8 cellular contexts compared by ENCODE assay signal in the genomic region with DNA sequence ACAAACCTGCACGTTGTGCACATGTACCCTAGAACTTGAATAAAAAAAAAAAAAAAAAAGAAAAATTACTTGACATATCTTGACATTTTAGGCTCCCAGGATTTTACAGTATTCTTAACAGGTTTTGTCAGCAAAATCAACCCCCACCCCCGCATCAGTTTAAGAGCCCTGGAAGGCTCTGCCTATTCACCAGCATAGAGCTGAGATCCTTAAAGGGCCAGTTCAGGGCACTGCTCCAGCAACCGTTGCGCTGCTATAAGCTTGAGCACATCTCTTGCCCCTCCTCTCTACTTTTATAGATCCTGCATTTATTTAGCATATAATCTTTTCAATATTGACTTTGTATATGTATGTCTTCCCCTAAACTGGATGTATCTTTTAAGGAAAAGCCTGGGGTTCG. TPM values are rescaled to one million over a fixed set of nuclear protein-coding genes. Genes with fewer than 3 reads are reported as not detected.
DNase-seq lines count a peak whose midpoint lies in the region; ATAC-seq and TF ChIP-seq lines count a peak whose summit lies in the region.

No MANE protein-coding gene starts in this region.

- H3K9me3 Mint-ChIP-seq in CD4-positive, CD25-positive, alpha-beta regulatory T cell, result peaks cover 0 to 2% (median 0%) of the 10 kb centered on the region in 7 donors
- H3K9me3 Mint-ChIP-seq in GM23338, result no peaks in the 10 kb centered on the region; the same call in 2 of the 3 replicates
- H3K9me3 Mint-ChIP-seq in naive thymus-derived CD4-positive, alpha-beta T cell, result no peaks in the 10 kb centered on the region

- H3K9ac ChIP-seq in fibroblast of lung (ENCODE audit: insufficient read depth, low read length), result peak overlapping the region; percentile 86

- H3K4me2 ChIP-seq in GM23338 (peak overlapping the region; percentile 98), fibroblast of lung (ENCODE audit: extremely low read depth, insufficient read depth, low read length) (peak overlapping the region; percentile 94)

- H4K20me1 ChIP-seq in GM23338 (replicated peaks; ENCODE audit: insufficient read depth), result peaks cover 34% of the 10 kb centered on the region
- peaks cover 2% of the 10 kb centered on the region for H4K20me1 ChIP-seq in fibroblast of lung (ENCODE audit: control insufficient read depth, extremely low read depth, insufficient read depth, low read length)

- peak overlapping the region; percentile 97 to 99 (median 98) for H3K27ac Mint-ChIP-seq in CD4-positive, CD25-positive, alpha-beta regulatory T cell
- H3K27ac Mint-ChIP-seq in GM23338, result peak overlapping the region; percentile 96
- peak overlapping the region; percentile 87 to 98 (median 97) for H3K27ac Mint-ChIP-seq in naive thymus-derived CD4-positive, alpha-beta T cell

- intact Hi-C loops in naive thymus-derived CD4-positive, alpha-beta T cell (cut with micrococcal nuclease), result loop anchor here (5.0 kb wide), 2 partner anchors 34 to 46 kb away; partner anchors contain the start of genes SIDT2 (in 1 of the 2) and SIK3 (in 1 of the 2)
- intact Hi-C loops in thyroid gland (cut with DNase I), result loop anchor here (10.0 kb wide), 1 partner anchor 81 kb away; no protein-coding TSS in a partner anchor

- H2AFZ ChIP-seq in GM23338, result peak overlapping the region; percentile 96
- H2AFZ ChIP-seq in fibroblast of lung (ENCODE audit: low read length), result peak overlapping the region; percentile 100

- DNase-seq in CD4-positive, CD25-positive, alpha-beta regulatory T cell, result peak in 1 of 3 donors; percentile 57
- peak; percentile 72 for DNase-seq in GM23338 (ENCODE audit: low spot score)
- DNase-seq in NCI-H2227 treated with DMSO at 0.1 percent for 48 hours (lab: John Stamatoyannopoulos, UW), result peak; percentile 52
- DNase-seq in activated T-cell treated with anti-CD3 and anti-CD28 coated beads for 24 hours (ENCODE audit: low read depth), result peak; percentile 11
- DNase-seq in fibroblast of lung (ENCODE audit: low read depth in 2 of 2), result peak; percentile 59 to 65
- peak in 4 of 9 donors; percentile 13 to 27 (median 24) for DNase-seq in naive thymus-derived CD4-positive, alpha-beta T cell
- peak; percentile 75 to 79 for DNase-seq in thyroid gland

- peak overlapping the region; percentile 91 to 100 (median 98) for H3K4me3 Mint-ChIP-seq in CD4-positive, CD25-positive, alpha-beta regulatory T cell
- peak overlapping the region; percentile 97 for H3K4me3 Mint-ChIP-seq in GM23338
- peak overlapping the region; percentile 88 to 99 (median 95) for H3K4me3 Mint-ChIP-seq in naive thymus-derived CD4-positive, alpha-beta T cell

- peaks cover 3% of the 10 kb centered on the region for H3K36me3 Mint-ChIP-seq in CD4-positive, CD25-positive, alpha-beta regulatory T cell
- H3K36me3 Mint-ChIP-seq in GM23338 (ENCODE audit: low read depth), result peaks cover 37% of the 10 kb centered on the region
- H3K36me3 Mint-ChIP-seq in naive thymus-derived CD4-positive, alpha-beta T cell, result peaks cover 4 to 8% (median 5%) of the 10 kb centered on the region in 5 donors

- H3F3A ChIP-seq in GM23338 (replicated peaks; ENCODE audit: low read depth), result peaks cover 11% of the 10 kb centered on the region; the same call in 1 of the 2 replicates

- peaks cover 2% of the 10 kb centered on the region for H3K27me3 ChIP-seq in CD4-positive, CD25-positive, alpha-beta regulatory T cell (ENCODE audit: control insufficient read depth, insufficient read depth, low read length)
- H3K27me3 ChIP-seq in GM23338 (ENCODE audit: insufficient read depth), result no peaks in the 10 kb centered on the region
- H3K27me3 ChIP-seq in fibroblast of lung (ENCODE audit: control insufficient read depth, insufficient read depth, low read length), result no peaks in the 10 kb centered on the region
- H3K27me3 ChIP-seq in naive thymus-derived CD4-positive, alpha-beta T cell (ENCODE audit: control insufficient read depth in 2 of 2, insufficient read depth in 2 of 2, low read length in 2 of 2), result no peaks in the 10 kb centered on the region
- H3K27me3 ChIP-seq in thyroid gland, result no peaks in the 10 kb centered on the region

- H3K4me1 ChIP-seq in CD4-positive, CD25-positive, alpha-beta regulatory T cell (ENCODE audit: control insufficient read depth, insufficient read depth, low read length, poor library complexity, severe bottlenecking), result peaks cover 34% of the 10 kb centered on the region
- peaks cover 17% of the 10 kb centered on the region for H3K4me1 ChIP-seq in GM23338 (ENCODE audit: insufficient read depth)
- peaks cover 7% of the 10 kb centered on the region for H3K4me1 ChIP-seq in fibroblast of lung (ENCODE audit: control insufficient read depth, extremely low read depth, insufficient read depth, low read length)
- H3K4me1 ChIP-seq in naive thymus-derived CD4-positive, alpha-beta T cell (ENCODE audit: control insufficient read depth in 2 of 2, insufficient read depth in 2 of 2, low read length in 2 of 2), result peaks cover 6 to 10% of the 10 kb centered on the region in 2 donors
- H3K4me1 ChIP-seq in thyroid gland, result peaks cover 15 to 24% of the 10 kb centered on the region in 2 donors

- H3K9me2 ChIP-seq in GM23338 (ENCODE audit: insufficient read depth), result no peaks in the 10 kb centered on the region

- CTCF ChIA-PET in naive thymus-derived CD4-positive, alpha-beta T cell (lab: Charles Lee), result no interaction called here

- WGBS in thyroid gland, 2 donors, result 7 to 8% methylated on average over 5 of the region's 5 CpGs

- H3K4me1 Mint-ChIP-seq in CD4-positive, CD25-positive, alpha-beta regulatory T cell, result peaks cover 17 to 46% (median 31%) of the 10 kb centered on the region in 4 donors
- H3K4me1 Mint-ChIP-seq in GM23338, result peaks cover 28% of the 10 kb centered on the region
- peaks cover 27 to 51% (median 43%) of the 10 kb centered on the region in 7 donors for H3K4me1 Mint-ChIP-seq in naive thymus-derived CD4-positive, alpha-beta T cell

- H3K79me2 ChIP-seq in GM23338 (replicated peaks; ENCODE audit: insufficient read depth) (peaks cover 39% of the 10 kb centered on the region), fibroblast of lung (ENCODE audit: control insufficient read depth, insufficient read depth, low read length) (peaks cover 41% of the 10 kb centered on the region)

- peak overlapping the region; percentile 90 for H3K4me3 ChIP-seq in CD4-positive, CD25-positive, alpha-beta regulatory T cell (ENCODE audit: low read depth, low read length)
- peak overlapping the region; percentile 100 for H3K4me3 ChIP-seq in GM23338
- peak overlapping the region; percentile 83 to 99 (median 96) for H3K4me3 ChIP-seq in fibroblast of lung (replicated peaks in 1 of 4; ENCODE audit: control extremely low read depth in 1 of 4, insufficient read depth in 1 of 4, low read depth in 3 of 4, low read length in 4 of 4)
- H3K4me3 ChIP-seq in naive thymus-derived CD4-positive, alpha-beta T cell (ENCODE audit: low read length), result peak overlapping the region; percentile 89
- H3K4me3 ChIP-seq in thyroid gland (replicated peaks in 1 of 3), result peak overlapping the region; percentile 69 to 91 (median 90)

- no peaks in the 10 kb centered on the region for H3K9me3 ChIP-seq in CD4-positive, CD25-positive, alpha-beta regulatory T cell (ENCODE audit: control insufficient read depth in 2 of 2, low read length in 2 of 2)
- H3K9me3 ChIP-seq in fibroblast of lung (ENCODE audit: control insufficient read depth, insufficient read depth, low read depth, low read length), result no peaks in the 10 kb centered on the region
- no peaks in the 10 kb centered on the region for H3K9me3 ChIP-seq in naive thymus-derived CD4-positive, alpha-beta T cell (ENCODE audit: control insufficient read depth in 2 of 3, low read length in 3 of 3)
- no peaks in the 10 kb centered on the region for H3K9me3 ChIP-seq in thyroid gland

- no peak for TF ChIP-seq POLR2A in thyroid gland (IDR thresholded peaks at IDR 0.05)

- TF ChIP-seq CTCF in GM23338 (conservative IDR thresholded peaks at IDR 0.05; ENCODE audit: low read depth in 2 of 2), result no peak
- no peak for TF ChIP-seq CTCF in fibroblast of lung (conservative IDR thresholded peaks at IDR 0.05 in 1 of 2, IDR thresholded peaks at IDR 0.05 in 1 of 2; ENCODE audit: low read depth in 1 of 2, low read length in 2 of 2)
- TF ChIP-seq CTCF in thyroid gland (IDR thresholded peaks at IDR 0.05), result no peak

- peaks cover 39% of the 10 kb centered on the region for H3K27me3 Mint-ChIP-seq in CD4-positive, CD25-positive, alpha-beta regulatory T cell
- H3K27me3 Mint-ChIP-seq in GM23338 (ENCODE audit: insufficient read depth, low read depth, poor library complexity), result peaks cover 17% of the 10 kb centered on the region
- H3K27me3 Mint-ChIP-seq in naive thymus-derived CD4-positive, alpha-beta T cell, result peaks cover 11 to 24% (median 12%) of the 10 kb centered on the region in 5 donors

- peaks cover 8% of the 10 kb centered on the region for H3K36me3 ChIP-seq in CD4-positive, CD25-positive, alpha-beta regulatory T cell (ENCODE audit: control insufficient read depth, insufficient read depth, low read length)
- peaks cover 13% of the 10 kb centered on the region for H3K36me3 ChIP-seq in GM23338 (ENCODE audit: insufficient read depth)
- H3K36me3 ChIP-seq in fibroblast of lung (ENCODE audit: control insufficient read depth, insufficient read depth, low read length), result peaks cover 3% of the 10 kb centered on the region
- peaks cover 0 to 10% (median 0%) of the 10 kb centered on the region in 3 experiments for H3K36me3 ChIP-seq in naive thymus-derived CD4-positive, alpha-beta T cell (ENCODE audit: control insufficient read depth in 2 of 3, insufficient read depth in 3 of 3, low read length in 3 of 3)
- no peaks in the 10 kb centered on the region for H3K36me3 ChIP-seq in thyroid gland

- ATAC-seq in CD4-positive, CD25-positive, alpha-beta regulatory T cell (ENCODE audit: low read depth in 2 of 2), result peak in 1 of 2 donors; percentile 33
- ATAC-seq in GM23338 (peak; percentile 56), HG03135 (IDR thresholded peaks at IDR 0.05; ENCODE audit: unreplicated experiment) (no peak)
- peak; percentile 36 for ATAC-seq in naive thymus-derived CD4-positive, alpha-beta T cell

- peak overlapping the region; percentile 83 for H3K27ac ChIP-seq in CD4-positive, CD25-positive, alpha-beta regulatory T cell (ENCODE audit: insufficient read depth, low read length, poor library complexity, severe bottlenecking)
- H3K27ac ChIP-seq in GM23338 (ENCODE audit: low read depth) (peak overlapping the region; percentile 95), fibroblast of lung (ENCODE audit: insufficient read depth, low read length) (peak overlapping the region; percentile 98), thyroid gland (peak overlapping the region; percentile 79 to 88 (median 86))
- H3K27ac ChIP-seq in naive thymus-derived CD4-positive, alpha-beta T cell (ENCODE audit: low read depth, low read length), result peak overlapping the region; percentile 85

- POLR2A ChIA-PET in naive thymus-derived CD4-positive, alpha-beta T cell (lab: Charles Lee), result interaction anchor here (1.3 to 3.2 kb wide), 5 partner anchors 29 to 356 kb away, joined by 5 to 42 read pairs (median 10); partner anchors contain the start of genes CEP164, PCSK7, SIDT2 and ZPR1

RNA-seq across cellular contexts. Expression of gene PAFAH1B2, which starts 0.7 kb away (rescaled TPM):
- total RNA-seq in CD4-positive, CD25-positive, alpha-beta regulatory T cell, result 43.3 TPM
- 10 to 100 TPM; 15.0 to 24.1 (median 16.9) TPM for polyA plus RNA-seq in CD4-positive, CD25-positive, alpha-beta regulatory T cell
- total RNA-seq in GM23338 (2014; rRNA removed; shearing (Covaris generic)), result 143 and 148 TPM in 2 replicates
- polyA plus RNA-seq in GM23338 (2016; fragmentation: Nextera tagmentation; extraction: Ambion mirVana) (74.1 and 87.5 TPM in 2 replicates), fibroblast of lung (56.2 and 70.8 TPM in 2 replicates)
- total RNA-seq in fibroblast of lung (110 and 112 TPM in 2 replicates), thyroid gland (100 to 1,000 TPM; 107 to 128 (median 118) TPM)
- 48.6 and 52.1 TPM in 2 replicates for polyA plus RNA-seq in fibroblast of lung (2012)
- 118 and 133 TPM in 2 replicates for polyA minus RNA-seq in fibroblast of lung (ENCODE audit: low replicate concordance)
- 10 to 100 TPM; 48.9 to 62.0 (median 55.8) TPM for total RNA-seq in naive thymus-derived CD4-positive, alpha-beta T cell
- 10 to 100 TPM; 13.6 to 18.2 TPM for polyA plus RNA-seq in naive thymus-derived CD4-positive, alpha-beta T cell

RNA-seq across cellular contexts. Expression of gene SIDT2, which starts 35.2 kb away (rescaled TPM):
- 129 TPM for total RNA-seq in CD4-positive, CD25-positive, alpha-beta regulatory T cell
- polyA plus RNA-seq in CD4-positive, CD25-positive, alpha-beta regulatory T cell, result 1 to 10 TPM; 2.5 to 5.9 (median 4.6) TPM
- total RNA-seq in GM23338 (2014; rRNA removed; shearing (Covaris generic)), result 11.3 and 12.1 TPM in 2 replicates
- polyA plus RNA-seq in GM23338 (2016; fragmentation: Nextera tagmentation; extraction: Ambion mirVana) (7.5 and 9.2 TPM in 2 replicates), fibroblast of lung (24.3 and 27.2 TPM in 2 replicates)
- total RNA-seq in fibroblast of lung (10.3 and 23.5 TPM in 2 replicates), thyroid gland (10 to 100 TPM; 31.8 to 54.5 (median 42.3) TPM)
- polyA plus RNA-seq in fibroblast of lung (2012), result 32.9 and 42.1 TPM in 2 replicates
- 219 and 284 TPM in 2 replicates for polyA minus RNA-seq in fibroblast of lung (ENCODE audit: low replicate concordance)
- 100 to 1,000 TPM in 2 of 5 experiments, 10 to 100 TPM in 3; 31.7 to 187 (median 60.5) TPM for total RNA-seq in naive thymus-derived CD4-positive, alpha-beta T cell
- polyA plus RNA-seq in naive thymus-derived CD4-positive, alpha-beta T cell, result 1 to 10 TPM; 2.3 to 3.1 TPM

RNA-seq across cellular contexts. Expression of gene SIK3, which starts 45.2 kb away (rescaled TPM):
- total RNA-seq in CD4-positive, CD25-positive, alpha-beta regulatory T cell, result 55.2 TPM
- 1 to 10 TPM; 7.0 to 9.8 (median 9.0) TPM for polyA plus RNA-seq in CD4-positive, CD25-positive, alpha-beta regulatory T cell
- 27.8 and 33.9 TPM in 2 replicates for total RNA-seq in GM23338 (2014; rRNA removed; shearing (Covaris generic))
- polyA plus RNA-seq in GM23338 (2016; fragmentation: Nextera tagmentation; extraction: Ambion mirVana), result 6.1 and 7.3 TPM in 2 replicates
- 11.8 and 22.8 TPM in 2 replicates for total RNA-seq in fibroblast of lung
- 7.1 and 9.7 TPM in 2 replicates for polyA plus RNA-seq in fibroblast of lung
- polyA plus RNA-seq in fibroblast of lung (2012), result 11.7 and 13.1 TPM in 2 replicates
- polyA minus RNA-seq in fibroblast of lung (ENCODE audit: low replicate concordance), result 35.1 and 35.2 TPM in 2 replicates
- 10 to 100 TPM; 34.4 to 85.2 (median 67.0) TPM for total RNA-seq in naive thymus-derived CD4-positive, alpha-beta T cell
- polyA plus RNA-seq in naive thymus-derived CD4-positive, alpha-beta T cell, result 10 to 100 TPM; 13.3 to 24.0 TPM
- total RNA-seq in thyroid gland, result 10 to 100 TPM; 46.0 to 86.3 (median 71.9) TPM

RNA-seq across cellular contexts. Expression of gene TAGLN, which starts 55.8 kb away (rescaled TPM):
- 11.7 TPM for total RNA-seq in CD4-positive, CD25-positive, alpha-beta regulatory T cell
- 1 to 10 TPM in 1 of 4 donors, under 1 TPM in 3; 0.25 to 1.3 (median 0.64) TPM for polyA plus RNA-seq in CD4-positive, CD25-positive, alpha-beta regulatory T cell
- 130 and 138 TPM in 2 replicates for total RNA-seq in GM23338 (2014; rRNA removed; shearing (Covaris generic))
- polyA plus RNA-seq in GM23338 (2016; fragmentation: Nextera tagmentation; extraction: Ambion mirVana) (86.8 TPM in 2 replicates), fibroblast of lung (1,148 and 4,435 TPM in 2 replicates)
- total RNA-seq in fibroblast of lung (608 and 824 TPM in 2 replicates), thyroid gland (100 to 1,000 TPM; 155 to 407 (median 229) TPM)
- polyA plus RNA-seq in fibroblast of lung (2012), result 941 and 3,722 TPM in 2 replicates
- 269 and 1,364 TPM in 2 replicates for polyA minus RNA-seq in fibroblast of lung (ENCODE audit: low replicate concordance)
- total RNA-seq in naive thymus-derived CD4-positive, alpha-beta T cell, result 10 to 100 TPM in 4 of 5 experiments, 1 to 10 TPM in 1; 6.4 to 28.0 (median 18.2) TPM
- polyA plus RNA-seq in naive thymus-derived CD4-positive, alpha-beta T cell, result 1 to 10 TPM in 1 of 2 donors, under 1 TPM in 1; 0.32 to 1.0 TPM
